Comparison of ENCODE assay signal across 21 cellular contexts in the genomic region with DNA sequence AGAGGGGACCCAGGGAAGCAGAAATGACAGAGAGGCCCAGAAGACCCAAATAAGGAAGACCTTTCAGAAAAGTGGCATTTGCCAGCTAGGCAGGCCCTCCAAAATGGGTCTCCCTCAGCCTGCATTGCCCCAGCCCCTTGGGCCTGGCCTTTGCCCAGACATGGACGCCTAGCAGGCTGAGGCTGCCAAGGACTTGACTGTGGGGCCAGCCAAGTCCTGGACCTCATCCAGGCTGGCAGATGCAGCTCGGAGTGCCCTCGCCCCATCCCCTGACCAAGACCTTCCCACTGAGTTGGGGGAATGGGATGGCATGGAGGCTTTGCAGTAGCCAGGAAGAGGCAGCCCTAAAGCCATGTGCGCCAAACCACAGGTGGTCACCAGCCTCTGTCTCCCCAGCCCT.
A peak's percentile ranks its signal among the peaks of the same experiment; 100 is the strongest.
DNase-seq lines count a peak whose midpoint lies in the region; ATAC-seq lines count a peak whose summit lies in the region.
"Had no signal": no experiment of that assay in that cellular context is flagged by ENCODE, and none has a peak within 500 bp of the region (broad histone marks: within the 10 kb centered on the region; RNA-seq: fewer than 3 reads in every experiment).

No MANE protein-coding gene starts in this region.

- H3K4me3 ChIP-seq in skeletal muscle tissue (ENCODE audit: low read length in 3 of 3) = no peak overlapping the region
- H3K4me3 ChIP-seq: breast epithelium, K562, thoracic aorta had no signal

- H3K27me3 ChIP-seq in skeletal muscle tissue (ENCODE audit: control insufficient read depth in 3 of 3, insufficient read depth in 3 of 3, low read length in 3 of 3) = no peaks in the 10 kb centered on the region
- H3K27me3 ChIP-seq: breast epithelium, neutrophil had no signal

- H3K27ac ChIP-seq in skeletal muscle tissue (ENCODE audit: low read depth, low read length) = peak overlapping the region; percentile 14
- H3K27ac ChIP-seq: breast epithelium, C4-2B, neutrophil, thoracic aorta had no signal

- peaks cover 8 to 20% (median 14%) of the 10 kb centered on the region in 3 donors for H3K4me1 ChIP-seq in skeletal muscle tissue (ENCODE audit: control insufficient read depth in 3 of 3, insufficient read depth in 3 of 3, low read length in 3 of 3)
- H3K4me1 ChIP-seq: breast epithelium had no signal

- no peak for ATAC-seq in HG02981 (IDR thresholded peaks at IDR 0.05; ENCODE audit: unreplicated experiment)
- ATAC-seq: K562, T-cell had no signal

- no peak overlapping the region for H3K9ac ChIP-seq in skeletal muscle tissue (ENCODE audit: low read depth in 1 of 3, low read length in 3 of 3)

- H3K36me3 ChIP-seq in skeletal muscle tissue (ENCODE audit: control insufficient read depth in 3 of 3, insufficient read depth in 3 of 3, low read length in 3 of 3) = peaks cover 0 to 3% (median 0%) of the 10 kb centered on the region in 3 donors
- H3K36me3 ChIP-seq: breast epithelium, thoracic aorta had no signal

- peak; percentile 46 for DNase-seq in NCI-H1092 (lab: John Stamatoyannopoulos, UW)
- peak in 44 of 58 donors; percentile 11 to 70 (median 36) for DNase-seq in anterior cingulate cortex (lab: John Stamatoyannopoulos, UW)
- DNase-seq in medulla oblongata (ENCODE audit: extremely low spot score) = peak; percentile 68
- DNase-seq in AG20443 (ENCODE audit: low spot score) = no peak
- no peak for DNase-seq in 8988T
- DNase-seq: activated CD4-positive, alpha-beta T cell treated with anti-CD3 and anti-CD28 coated beads, Interleukin-2, amount 50 U/mL, for 4 hours; activated naive CD8-positive, alpha-beta T cell treated with anti-CD3 and anti-CD28 coated beads, Interleukin-2, amount 10 ng/mL, durations not matched to agents 7 days and 5 days; activated T-cell treated with anti-CD3 and anti-CD28 coated beads, Interleukin-2, amount 50 U/mL, for 1 hour; effector CD4-positive, alpha-beta T cell; NCI-H1105; NCI-H2171 treated with DMSO at 0.1 percent for 48 hours; stimulated activated CD4-positive, alpha-beta T cell treated with anti-CD3 and anti-CD28 coated beads, Interleukin-4, amount 100 ng/mL, for 4 hours; stimulated activated CD8-positive, alpha-beta memory T cell treated with anti-CD3 and anti-CD28 coated beads, Interleukin-4, amount 100 ng/mL, for 48 hours; T-cell had no signal

- no peaks in the 10 kb centered on the region for H3K9me3 ChIP-seq in skeletal muscle tissue (ENCODE audit: control insufficient read depth in 3 of 3, low read length in 3 of 3)
- H3K9me3 ChIP-seq: breast epithelium, neutrophil, thoracic aorta had no signal

Comparison
In these comparisons a context has a peak if more than half of its experiments do, and no peak if none do; other contexts are left out.
1. DNase-seq: peak in NCI-H1092 (single experiment), anterior cingulate cortex (44 of 58) and medulla oblongata (single experiment); none in AG20443 (single experiment) and 8988T (single experiment).